ENCODE assay signal across 8 cellular contexts in genomic region chr4:143482753-143483362, GRCh38. TPM values are rescaled to one million over a fixed set of nuclear protein-coding genes. Genes with fewer than 3 reads are reported as not detected.
DNase-seq lines count a peak whose midpoint lies in the region; ATAC-seq, FAIRE-seq and TF ChIP-seq lines count a peak whose summit lies in the region.

No MANE protein-coding gene starts in this region.

- ATAC-seq in HG03460 (IDR thresholded peaks at IDR 0.05; ENCODE audit: unreplicated experiment) (peak; percentile 75), SK-N-SH treated with all-trans-retinoic acid at 6 μM for 48 hours (peak; percentile 71), aorta (ENCODE audit: low FRiP score) (no peak), GM21737 (IDR thresholded peaks at IDR 0.05; ENCODE audit: unreplicated experiment) (no peak)

- no peaks in the 10 kb centered on the region for H3K79me2 ChIP-seq in parathyroid adenoma

- H3K4me1 ChIP-seq in parathyroid adenoma (no peaks in the 10 kb centered on the region), aorta (ENCODE audit: control insufficient read depth in 1 of 2, insufficient read depth in 2 of 2, low read length in 2 of 2) (no peaks in the 10 kb centered on the region)

- intact Hi-C loops in aorta (cut with DNase I) = loop anchor here (2.0 to 5.0 kb wide), 3 partner anchors 146 to 280 kb away; partner anchors contain the start of gene GAB1 (in 1 of the 2)

- WGBS in aorta, 2 donors = 14 to 16% methylated on average over 2 of the region's 2 CpGs

- in situ Hi-C loops in GM13977 (cut with MboI; ENCODE audit: low pct_unique_long_range_greater_than_20kb, low sequenced_read_pairs, unreplicated experiment) = loop anchor here (25.0 kb wide), 1 partner anchor 271 kb away; no protein-coding TSS in a partner anchor

- peak; percentile 20 for DNase-seq in AG09309 (ENCODE audit: low read depth)
- peak; percentile 40 for DNase-seq in GM13977 (ENCODE audit: low spot score)
- DNase-seq in frontal cortex (ENCODE audit: low spot score in 2 of 2) = peak; percentile 10 to 34
- DNase-seq in aorta = no peak

- no peak overlapping the region for H3K4me2 ChIP-seq in parathyroid adenoma (ENCODE audit: low read length)

- H3K9me3 ChIP-seq in parathyroid adenoma (ENCODE audit: control insufficient read depth, low read length) (no peaks in the 10 kb centered on the region), aorta (ENCODE audit: control insufficient read depth, low read length) (no peaks in the 10 kb centered on the region)

- H3K36me3 ChIP-seq in parathyroid adenoma (ENCODE audit: control insufficient read depth, insufficient read depth, low read length) = no peaks in the 10 kb centered on the region
- H3K36me3 ChIP-seq in aorta (ENCODE audit: control insufficient read depth in 1 of 2, insufficient read depth in 2 of 2, low read length in 1 of 2) = no peaks in the 10 kb centered on the region

- H2AFZ ChIP-seq in parathyroid adenoma = no peak overlapping the region

- peak; percentile 89 for FAIRE-seq in frontal cortex (lab: Jason Lieb, UNC)

- H3K27ac ChIP-seq in parathyroid adenoma (no peak overlapping the region), aorta (ENCODE audit: low read depth in 1 of 2, low read length in 2 of 2) (no peak overlapping the region)

- H3K27me3 ChIP-seq in parathyroid adenoma (ENCODE audit: control insufficient read depth, insufficient read depth, low read length) = no peaks in the 10 kb centered on the region
- no peaks in the 10 kb centered on the region for H3K27me3 ChIP-seq in aorta (ENCODE audit: control insufficient read depth in 1 of 2, insufficient read depth in 2 of 2, low read length in 1 of 2)

- no peak overlapping the region for H3K9ac ChIP-seq in parathyroid adenoma

- no peak overlapping the region for H3K4me3 ChIP-seq in AG09309 (ENCODE audit: control insufficient read depth, low read depth, low read length)
- no peak overlapping the region for H3K4me3 ChIP-seq in parathyroid adenoma (ENCODE audit: low read depth, low read length)
- H3K4me3 ChIP-seq in aorta (ENCODE audit: low read length in 2 of 2) = no peak overlapping the region

- TF ChIP-seq CTCF in AG09309 (IDR thresholded peaks at IDR 0.05; ENCODE audit: control insufficient read depth, insufficient read depth, low read depth, low read length, missing control alignments) (peak; percentile 65), GM13977 (IDR thresholded peaks at IDR 0.05; ENCODE audit: extremely low read depth, insufficient read depth, missing control alignments) (peak; percentile 67), parathyroid adenoma (IDR thresholded peaks at IDR 0.05) (peak; percentile 44)

TF ChIP-seq in SK-N-SH treated with all-trans-retinoic acid at 6 μM for 48 hours, 23 proteins besides CTCF, POLR2A, EP300 and RAD21:
- TF ChIP-seq CSRNP3 (CRISPR knock-in tag; IDR thresholded peaks at IDR 0.05) = no peak
- no peak for TF ChIP-seq ZFP3 (CRISPR knock-in tag; IDR thresholded peaks at IDR 0.05)
- no peak for TF ChIP-seq ZNF8 (CRISPR knock-in tag; IDR thresholded peaks at IDR 0.05)
- TF ChIP-seq ESRRG (CRISPR knock-in tag; IDR thresholded peaks at IDR 0.05) = no peak
- no peak for TF ChIP-seq ZC3H10 (CRISPR knock-in tag; IDR thresholded peaks at IDR 0.05)
- TF ChIP-seq ZFP30 (CRISPR knock-in tag; IDR thresholded peaks at IDR 0.05) = no peak
- TF ChIP-seq, protein P1, sequence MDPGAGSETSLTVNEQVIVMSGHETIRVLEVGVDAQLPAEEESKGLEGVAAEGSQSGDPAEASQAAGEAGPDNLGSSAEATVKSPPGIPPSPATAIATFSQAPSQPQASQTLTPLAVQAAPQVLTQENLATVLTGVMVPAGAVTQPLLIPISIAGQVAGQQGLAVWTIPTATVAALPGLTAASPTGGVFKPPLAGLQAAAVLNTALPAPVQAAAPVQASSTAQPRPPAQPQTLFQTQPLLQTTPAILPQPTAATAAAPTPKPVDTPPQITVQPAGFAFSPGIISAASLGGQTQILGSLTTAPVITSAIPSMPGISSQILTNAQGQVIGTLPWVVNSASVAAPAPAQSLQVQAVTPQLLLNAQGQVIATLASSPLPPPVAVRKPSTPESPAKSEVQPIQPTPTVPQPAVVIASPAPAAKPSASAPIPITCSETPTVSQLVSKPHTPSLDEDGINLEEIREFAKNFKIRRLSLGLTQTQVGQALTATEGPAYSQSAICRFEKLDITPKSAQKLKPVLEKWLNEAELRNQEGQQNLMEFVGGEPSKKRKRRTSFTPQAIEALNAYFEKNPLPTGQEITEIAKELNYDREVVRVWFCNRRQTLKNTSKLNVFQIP (CRISPR knock-in tag; IDR thresholded peaks at IDR 0.05; ENCODE audit: borderline replicate concordance, low read depth) = no peak
- TF ChIP-seq TSHZ2 (CRISPR knock-in tag; IDR thresholded peaks at IDR 0.05) = no peak
- TF ChIP-seq SNAI2 (CRISPR knock-in tag; IDR thresholded peaks at IDR 0.05) = no peak
- no peak for TF ChIP-seq OSR1 (CRISPR knock-in tag; IDR thresholded peaks at IDR 0.05)
- TF ChIP-seq CSDC2 (CRISPR knock-in tag; IDR thresholded peaks at IDR 0.05) = no peak
- no peak for TF ChIP-seq RARB (CRISPR knock-in tag; IDR thresholded peaks at IDR 0.05)
- TF ChIP-seq ARNTL (CRISPR knock-in tag; IDR thresholded peaks at IDR 0.05; ENCODE audit: borderline replicate concordance, low read depth) = no peak
- no peak for TF ChIP-seq GLIS3 (CRISPR knock-in tag; IDR thresholded peaks at IDR 0.05)
- no peak for TF ChIP-seq BACH2 (CRISPR knock-in tag; IDR thresholded peaks at IDR 0.05; ENCODE audit: borderline replicate concordance)
- no peak for TF ChIP-seq PATZ1 (CRISPR knock-in tag; IDR thresholded peaks at IDR 0.05; ENCODE audit: borderline replicate concordance)

RNA-seq across cellular contexts. Expression of gene SMARCA5, which starts 30.6 kb away (rescaled TPM):
- total RNA-seq in frontal cortex (60.3 TPM), aorta (10 to 100 TPM; 39.0 to 43.3 TPM)
- 10 to 100 TPM; 12.5 to 15.8 TPM for polyA plus RNA-seq in aorta

Comparison
In these comparisons a context has a peak if more than half of its experiments do, and no peak if none do; other contexts are left out.
1. DNase-seq: peak in AG09309 (single experiment), GM13977 (single experiment) and frontal cortex (2 of 2); none in aorta (0 of 2).
2. ATAC-seq: peak in HG03460 (single experiment) and SK-N-SH treated with all-trans-retinoic acid at 6 μM for 48 hours (single experiment); none in aorta (single experiment) and GM21737 (single experiment).
3. Peak in every context shown above with its lines, with median percentiles within 50 percentile points of each other: CTCF ChIP-seq.